2 cellular contexts compared by ENCODE assay signal in genomic region chr20:54436410-54436809, GRCh38. TPM values are rescaled to one million over a fixed set of nuclear protein-coding genes. Genes with fewer than 3 reads are reported as not detected.
"Had no signal": no experiment of that assay in that cellular context is flagged by ENCODE, and none has a peak within 500 bp of the region (broad histone marks: within the 10 kb centered on the region; RNA-seq: fewer than 3 reads in every experiment).

No MANE protein-coding gene starts in this region.

RNA-seq across cellular contexts. Expression of gene DOK5, which starts 39.0 kb away (rescaled TPM):
- total RNA-seq: dermis microvascular lymphatic vessel endothelial cell, foreskin keratinocyte had no signal
- polyA plus RNA-seq: foreskin keratinocyte had no signal
